In the genomic region with DNA sequence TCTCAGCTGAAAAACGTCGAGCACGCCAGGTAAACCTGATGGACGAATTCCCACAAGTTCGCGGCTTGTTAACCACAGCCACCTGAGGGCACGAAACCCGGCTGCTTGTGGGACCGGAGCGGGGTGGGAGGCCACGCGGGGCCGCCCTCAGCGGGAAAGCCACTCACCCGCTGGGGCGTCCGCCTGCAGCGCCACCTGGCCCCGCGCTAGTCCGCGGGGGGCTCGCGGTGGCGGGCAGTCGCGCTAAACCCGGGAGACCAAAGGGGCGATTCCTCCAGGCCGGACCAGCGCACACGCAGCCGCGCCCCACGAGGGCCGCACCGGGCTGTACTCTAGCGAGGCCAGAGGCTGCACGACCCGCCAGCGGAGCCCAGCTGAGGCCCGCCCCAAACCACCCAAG, we compare ENCODE assay signal across 2 cellular contexts.
TF ChIP-seq lines count a peak whose summit lies in the region.

No MANE protein-coding gene starts in this region.

TF ChIP-seq in SK-N-SH, 30 proteins besides CTCF, POLR2A, EP300 and RAD21:
- TF ChIP-seq ELF1 (IDR thresholded peaks at IDR 0.05) (no peak), FOXM1 (IDR thresholded peaks at IDR 0.05; ENCODE audit: low read depth) (no peak), TCF12 (IDR thresholded peaks at IDR 0.05) (no peak), RCOR1 (IDR thresholded peaks at IDR 0.05; ENCODE audit: low read length) (no peak), RXRA (IDR thresholded peaks at IDR 0.05; ENCODE audit: borderline replicate concordance, low read depth) (no peak), GATA2 (CRISPR knock-in tag; IDR thresholded peaks at IDR 0.05) (no peak), YY1 (IDR thresholded peaks at IDR 0.05; ENCODE audit: low read depth) (no peak)
- TF ChIP-seq, protein P1, sequence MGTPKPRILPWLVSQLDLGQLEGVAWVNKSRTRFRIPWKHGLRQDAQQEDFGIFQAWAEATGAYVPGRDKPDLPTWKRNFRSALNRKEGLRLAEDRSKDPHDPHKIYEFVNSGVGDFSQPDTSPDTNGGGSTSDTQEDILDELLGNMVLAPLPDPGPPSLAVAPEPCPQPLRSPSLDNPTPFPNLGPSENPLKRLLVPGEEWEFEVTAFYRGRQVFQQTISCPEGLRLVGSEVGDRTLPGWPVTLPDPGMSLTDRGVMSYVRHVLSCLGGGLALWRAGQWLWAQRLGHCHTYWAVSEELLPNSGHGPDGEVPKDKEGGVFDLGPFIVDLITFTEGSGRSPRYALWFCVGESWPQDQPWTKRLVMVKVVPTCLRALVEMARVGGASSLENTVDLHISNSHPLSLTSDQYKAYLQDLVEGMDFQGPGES (IDR thresholded peaks at IDR 0.05; ENCODE audit: low read depth, low read length) = no peak
- TF ChIP-seq, protein P2, sequence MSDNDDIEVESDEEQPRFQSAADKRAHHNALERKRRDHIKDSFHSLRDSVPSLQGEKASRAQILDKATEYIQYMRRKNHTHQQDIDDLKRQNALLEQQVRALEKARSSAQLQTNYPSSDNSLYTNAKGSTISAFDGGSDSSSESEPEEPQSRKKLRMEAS (IDR thresholded peaks at IDR 0.05; ENCODE audit: low read depth) = no peak

TF ChIP-seq in SK-N-SH treated with all-trans-retinoic acid at 6 μM for 48 hours, 23 proteins besides CTCF, POLR2A, EP300 and RAD21:
- TF ChIP-seq BACH2 (CRISPR knock-in tag; IDR thresholded peaks at IDR 0.05; ENCODE audit: borderline replicate concordance) = no peak
- no peak for TF ChIP-seq ZC3H10 (CRISPR knock-in tag; IDR thresholded peaks at IDR 0.05)
- no peak for TF ChIP-seq GLIS3 (CRISPR knock-in tag; IDR thresholded peaks at IDR 0.05)
- TF ChIP-seq CSDC2 (CRISPR knock-in tag; IDR thresholded peaks at IDR 0.05) = no peak
